ENCODE assay signal across 2 cellular contexts in genomic region chr7:100246865-100247137, GRCh38. TPM values are rescaled to one million over a fixed set of nuclear protein-coding genes. Genes with fewer than 3 reads are reported as not detected.
"Had no signal": no experiment of that assay in that cellular context is flagged by ENCODE, and none has a peak within 500 bp of the region (broad histone marks: within the 10 kb centered on the region; RNA-seq: fewer than 3 reads in every experiment).

No MANE protein-coding gene starts in this region.

RNA-seq across cellular contexts. Expression of gene PVRIG, which starts 27.1 kb away (rescaled TPM):
- total RNA-seq: cerebellum, mammary epithelial cell had no signal
- polyA plus RNA-seq: mammary epithelial cell had no signal
